In the genomic region with DNA sequence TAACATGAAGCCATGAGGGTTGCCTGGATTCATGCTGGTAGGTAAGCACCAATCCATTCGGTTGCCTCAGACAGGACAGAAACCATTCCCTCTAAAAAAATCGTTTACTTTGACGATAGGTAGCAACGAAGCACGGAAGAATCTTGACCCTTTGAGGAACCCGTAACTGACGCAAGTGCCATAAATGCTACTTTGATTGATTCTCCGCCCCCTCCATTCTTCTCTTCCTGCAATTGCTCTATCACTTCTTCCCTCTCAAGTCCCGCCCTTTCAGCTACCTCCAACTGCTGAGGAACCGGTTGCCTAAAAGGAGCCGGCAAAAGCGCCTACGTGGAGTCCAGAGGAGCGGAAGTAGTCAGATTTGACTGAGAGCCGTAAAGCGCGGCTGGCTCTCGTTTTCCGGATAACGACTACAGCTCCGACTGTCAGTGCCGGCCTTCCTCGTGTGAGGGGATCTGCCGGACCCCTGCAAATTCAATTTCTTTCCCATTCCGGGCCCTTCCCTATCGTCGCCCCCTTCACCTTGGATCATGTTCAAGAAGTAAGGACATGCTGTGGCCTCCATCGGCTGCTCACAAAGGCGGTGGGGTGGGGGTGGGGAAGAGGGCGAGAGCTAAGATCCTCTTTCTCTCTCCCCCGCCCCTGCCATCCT, we compare ENCODE assay signal across 8 cellular contexts. TPM values are rescaled to one million over a fixed set of nuclear protein-coding genes. Genes with fewer than 3 reads are reported as not detected.
DNase-seq lines count a peak whose midpoint lies in the region; ATAC-seq and TF ChIP-seq lines count a peak whose summit lies in the region.

A gene with protein sequence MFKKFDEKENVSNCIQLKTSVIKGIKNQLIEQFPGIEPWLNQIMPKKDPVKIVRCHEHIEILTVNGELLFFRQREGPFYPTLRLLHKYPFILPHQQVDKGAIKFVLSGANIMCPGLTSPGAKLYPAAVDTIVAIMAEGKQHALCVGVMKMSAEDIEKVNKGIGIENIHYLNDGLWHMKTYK (plus strand): TSS at position 395 of the 652 bp plus-strand sequence. CDS start 136 bp downstream, at position 531.

- H3K9me3 ChIP-seq in adipocyte (ENCODE audit: control insufficient read depth, low read length) (no peaks in the 10 kb centered on the region), cardiac muscle cell (ENCODE audit: low read depth) (no peaks in the 10 kb centered on the region), parathyroid adenoma (ENCODE audit: control insufficient read depth, low read length) (no peaks in the 10 kb centered on the region), tibial nerve (peaks cover 0 to 2% (median 0%) of the 10 kb centered on the region in 4 donors)

- H3K36me3 ChIP-seq in adipocyte (ENCODE audit: control insufficient read depth, insufficient read depth, low read length, severe bottlenecking) (peaks cover 10% of the 10 kb centered on the region), cardiac muscle cell (peaks cover 4% of the 10 kb centered on the region), parathyroid adenoma (ENCODE audit: control insufficient read depth, insufficient read depth, low read length) (no peaks in the 10 kb centered on the region), tibial nerve (peaks cover 0 to 5% (median 0%) of the 10 kb centered on the region in 3 donors)

- H3K9ac ChIP-seq in adipocyte (ENCODE audit: low read length) (peak within 1 kb of the TSS; percentile 90), parathyroid adenoma (peak within 1 kb of the TSS; percentile 61)

- peak within 1 kb of the TSS; percentile 83 for H3K27ac ChIP-seq in cardiac muscle cell
- H3K27ac ChIP-seq in parathyroid adenoma, result peak within 1 kb of the TSS; percentile 91
- peak within 1 kb of the TSS; percentile 63 to 89 (median 84) for H3K27ac ChIP-seq in tibial nerve

- TF ChIP-seq EP300 in tibial nerve (IDR thresholded peaks at IDR 0.05), result peak in 1 of 2 donors; percentile 73

- DNase-seq in NCI-H1105 treated with DMSO at 0.1 percent for 48 hours (lab: John Stamatoyannopoulos, UW), result peak; percentile 94
- DNase-seq in SW 1271 (lab: John Stamatoyannopoulos, UW), result peak; percentile 81 to 89
- peak; percentile 89 for DNase-seq in adipocyte (ENCODE audit: low read depth)
- peak; percentile 87 to 97 for DNase-seq in cardiac muscle cell (ENCODE audit: low read depth in 1 of 2, low spot score in 1 of 2)
- peak; percentile 38 to 71 for DNase-seq in tibial nerve (ENCODE audit: low spot score in 2 of 2)

- H2AFZ ChIP-seq in parathyroid adenoma, result peak within 1 kb of the TSS; percentile 84

- peak; percentile 39 for TF ChIP-seq POLR2A in GM10847 (IDR thresholded peaks at IDR 0.05; ENCODE audit: extremely low read depth, insufficient read length)
- TF ChIP-seq POLR2A in tibial nerve (IDR thresholded peaks at IDR 0.05), result peak in 1 of 2 donors; percentile 34

- ATAC-seq in HG02623 (IDR thresholded peaks at IDR 0.05; ENCODE audit: unreplicated experiment), result peak; percentile 89

- 1 to 51% methylated on average over 28 to 31 of the region's 31 CpGs for WGBS in tibial nerve, 2 donors

- H3K4me1 ChIP-seq in adipocyte (ENCODE audit: control insufficient read depth, insufficient read depth, low read length) (peaks cover 10% of the 10 kb centered on the region), cardiac muscle cell (ENCODE audit: low read depth) (no peaks in the 10 kb centered on the region), parathyroid adenoma (no peaks in the 10 kb centered on the region), tibial nerve (peaks cover 0 to 12% (median 7%) of the 10 kb centered on the region in 4 donors)

- H3K27me3 ChIP-seq in adipocyte (replicated peaks; ENCODE audit: control insufficient read depth, insufficient read depth, low read length) (no peaks in the 10 kb centered on the region), cardiac muscle cell (no peaks in the 10 kb centered on the region), parathyroid adenoma (ENCODE audit: control insufficient read depth, insufficient read depth, low read length) (no peaks in the 10 kb centered on the region), tibial nerve (no peaks in the 10 kb centered on the region)

- H3K79me2 ChIP-seq in parathyroid adenoma, result no peaks in the 10 kb centered on the region

- peak within 1 kb of the TSS; percentile 84 for H3K4me2 ChIP-seq in parathyroid adenoma (ENCODE audit: low read length)

- peak within 1 kb of the TSS; percentile 85 for H3K4me3 ChIP-seq in adipocyte (ENCODE audit: low read length)
- peak within 1 kb of the TSS; percentile 61 for H3K4me3 ChIP-seq in cardiac muscle cell
- peak within 1 kb of the TSS; percentile 83 for H3K4me3 ChIP-seq in parathyroid adenoma (ENCODE audit: low read depth, low read length)
- peak within 1 kb of the TSS; percentile 43 to 68 (median 52) for H3K4me3 ChIP-seq in tibial nerve

- TF ChIP-seq CTCF in cardiac muscle cell (IDR thresholded peaks at IDR 0.05; ENCODE audit: low read depth, low read length) (no peak), parathyroid adenoma (IDR thresholded peaks at IDR 0.05) (no peak), tibial nerve (IDR thresholded peaks at IDR 0.05) (no peak)

RNA-seq across cellular contexts. Expression of the gene that starts here (rescaled TPM):
- total RNA-seq in cardiac muscle cell, result 13.9 and 18.3 TPM in 2 replicates
- 75.6 and 82.9 TPM in 2 replicates for polyA plus RNA-seq in cardiac muscle cell
- total RNA-seq in tibial nerve, result 10 to 100 TPM in 3 of 4 donors, 1 to 10 TPM in 1; 8.6 to 31.0 (median 22.7) TPM

Comparison
In these comparisons a context has a peak if more than half of its experiments do, and no peak if none do; other contexts are left out.
1. Peak in every context shown above with its lines: DNase-seq, ATAC-seq, H3K4me3 ChIP-seq and H3K27ac ChIP-seq.